ENCODE assay signal across 6 cellular contexts in genomic region chr6:30914854-30915590, GRCh38. TPM values are rescaled to one million over a fixed set of nuclear protein-coding genes. Genes with fewer than 3 reads are reported as not detected.
A peak's percentile ranks its signal among the peaks of the same experiment; 100 is the strongest.
DNase-seq lines count a peak whose midpoint lies in the region; ATAC-seq and TF ChIP-seq lines count a peak whose summit lies in the region.

No MANE protein-coding gene starts in this region.

- TF ChIP-seq EP300 in upper lobe of left lung (IDR thresholded peaks at IDR 0.05) = no peak

- H3K4me2 ChIP-seq in hepatocyte = peak overlapping the region; percentile 84

- peak overlapping the region; percentile 90 for H3K27ac ChIP-seq in hepatocyte
- peak overlapping the region; percentile 86 to 94 (median 90) for H3K27ac ChIP-seq in upper lobe of left lung

- H3K27me3 ChIP-seq in hepatocyte (no peaks in the 10 kb centered on the region), upper lobe of left lung (no peaks in the 10 kb centered on the region)

- no peaks in the 10 kb centered on the region for H3K79me2 ChIP-seq in hepatocyte

- H3K36me3 ChIP-seq in hepatocyte (replicated peaks; ENCODE audit: insufficient read depth, low read depth) = no peaks in the 10 kb centered on the region
- peaks cover 13 to 57% (median 29%) of the 10 kb centered on the region in 4 donors for H3K36me3 ChIP-seq in upper lobe of left lung

- peak; percentile 2 for ATAC-seq in SK-N-SH treated with all-trans-retinoic acid at 6 μM for 48 hours
- ATAC-seq in upper lobe of left lung (ENCODE audit: low FRiP score in 2 of 2) = no peak

- no peaks in the 10 kb centered on the region for H3K9me2 ChIP-seq in hepatocyte (replicated peaks; ENCODE audit: insufficient read depth)

- H3K4me1 ChIP-seq in hepatocyte (ENCODE audit: insufficient read depth) (peaks cover 14% of the 10 kb centered on the region), upper lobe of left lung (peaks cover 22 to 44% (median 28%) of the 10 kb centered on the region in 4 donors)

- H2AFZ ChIP-seq in hepatocyte = peak overlapping the region; percentile 75

- TF ChIP-seq POLR2A in upper lobe of left lung (IDR thresholded peaks at IDR 0.05) = no peak

- H4K20me1 ChIP-seq in hepatocyte (ENCODE audit: insufficient read depth, poor library complexity, severe bottlenecking) = no peaks in the 10 kb centered on the region

- WGBS in hepatocyte (ENCODE audit: low lambda C conversion rate, missing lambda C conversion rate) = 71% methylated on average over 17 of the region's 17 CpGs
- WGBS in upper lobe of left lung, 2 donors = 46 to 47% methylated on average over 16 to 17 of the region's 17 CpGs

- TF ChIP-seq CTCF in AG10803 (conservative IDR thresholded peaks at IDR 0.05; ENCODE audit: low read length) = no peak
- TF ChIP-seq CTCF in hepatocyte (IDR thresholded peaks at IDR 0.05; ENCODE audit: poor library complexity) = no peak
- TF ChIP-seq CTCF in upper lobe of left lung (IDR thresholded peaks at IDR 0.05) = no peak

- H3K4me3 ChIP-seq in AG10803 (ENCODE audit: low read length) (peak overlapping the region; percentile 67), hepatocyte (no peak overlapping the region), upper lobe of left lung (peak overlapping the region in 3 of 4 donors; percentile 51 to 79 (median 68))

- DNase-seq in AG10803 (ENCODE audit: low read depth) (no peak), hepatocyte (ENCODE audit: low spot score) (no peak), upper lobe of left lung (no peak), DMS79 treated with DMSO at 0.1 percent for 48 hours (lab: John Stamatoyannopoulos, UW) (no peak), NCI-H2196 treated with DMSO at 0.1 percent for 48 hours (lab: John Stamatoyannopoulos, UW; ENCODE audit: unreplicated experiment) (no peak)

- H3K9me3 ChIP-seq in hepatocyte (ENCODE audit: low read depth) = no peaks in the 10 kb centered on the region
- H3K9me3 ChIP-seq in upper lobe of left lung = no peaks in the 10 kb centered on the region

TF ChIP-seq in SK-N-SH treated with all-trans-retinoic acid at 6 μM for 48 hours, 23 proteins besides CTCF, POLR2A, EP300 and RAD21:
- TF ChIP-seq ZFP3 (CRISPR knock-in tag; IDR thresholded peaks at IDR 0.05) = no peak
- TF ChIP-seq ARNTL (CRISPR knock-in tag; IDR thresholded peaks at IDR 0.05; ENCODE audit: borderline replicate concordance, low read depth) = no peak
- no peak for TF ChIP-seq CSDC2 (CRISPR knock-in tag; IDR thresholded peaks at IDR 0.05)
- TF ChIP-seq CSRNP3 (CRISPR knock-in tag; IDR thresholded peaks at IDR 0.05) = no peak
- no peak for TF ChIP-seq ZFP30 (CRISPR knock-in tag; IDR thresholded peaks at IDR 0.05)
- TF ChIP-seq RARB (CRISPR knock-in tag; IDR thresholded peaks at IDR 0.05) = no peak
- no peak for TF ChIP-seq CREB5 (CRISPR knock-in tag; IDR thresholded peaks at IDR 0.05; ENCODE audit: low read depth)
- TF ChIP-seq ISL1 (CRISPR knock-in tag; IDR thresholded peaks at IDR 0.05) = no peak
- TF ChIP-seq TCF4 (CRISPR knock-in tag; IDR thresholded peaks at IDR 0.05; ENCODE audit: borderline replicate concordance) = no peak
- TF ChIP-seq ZC3H10 (CRISPR knock-in tag; IDR thresholded peaks at IDR 0.05) = no peak
- TF ChIP-seq TOX (CRISPR knock-in tag; IDR thresholded peaks at IDR 0.05; ENCODE audit: borderline replicate concordance) = no peak
- TF ChIP-seq PATZ1 (CRISPR knock-in tag; IDR thresholded peaks at IDR 0.05; ENCODE audit: borderline replicate concordance) = no peak
- no peak for TF ChIP-seq SNAI2 (CRISPR knock-in tag; IDR thresholded peaks at IDR 0.05)
- TF ChIP-seq OSR1 (CRISPR knock-in tag; IDR thresholded peaks at IDR 0.05) = no peak
- no peak for TF ChIP-seq PPARA (CRISPR knock-in tag; IDR thresholded peaks at IDR 0.05; ENCODE audit: borderline replicate concordance)
TF ChIP-seq in SK-N-SH treated with all-trans-retinoic acid at 6 μM for 48 hours: peak in this region for 0.

RNA-seq across cellular contexts. Expression of gene VARS2, which starts 1.0 kb away (rescaled TPM):
- total RNA-seq in hepatocyte = 23.1 and 36.9 TPM in 2 replicates
- polyA plus RNA-seq in hepatocyte = 20.8 and 21.6 TPM in 2 replicates
- 10 to 100 TPM; 23.0 to 56.6 (median 29.5) TPM for total RNA-seq in upper lobe of left lung

RNA-seq across cellular contexts. Expression of gene GTF2H4, which starts 7.0 kb away (rescaled TPM):
- 15.2 and 26.0 TPM in 2 replicates for total RNA-seq in hepatocyte
- polyA plus RNA-seq in hepatocyte = 13.6 and 14.0 TPM in 2 replicates
- 10 to 100 TPM; 10.1 to 47.6 (median 27.6) TPM for total RNA-seq in upper lobe of left lung

RNA-seq across cellular contexts. Expression of gene SFTA2, which starts 16.9 kb away (rescaled TPM):
- total RNA-seq in hepatocyte (1.1 TPM in 1 of 2 replicates, not detected in the other), upper lobe of left lung (100 to 1,000 TPM in 5 of 6 donors, 10 to 100 TPM in 1; 80.7 to 511 (median 229) TPM)
- polyA plus RNA-seq in hepatocyte = 8.8 and 9.5 TPM in 2 replicates

RNA-seq across cellular contexts. Expression of gene MUCL3, which starts 25.8 kb away (rescaled TPM):
- total RNA-seq in hepatocyte = 0.04 and 0.13 TPM in 2 replicates
- polyA plus RNA-seq in hepatocyte = 0.11 and 0.34 TPM in 2 replicates
- total RNA-seq in upper lobe of left lung = 10 to 100 TPM in 2 of 6 donors, 1 to 10 TPM in 4; 1.8 to 38.8 (median 5.0) TPM

RNA-seq across cellular contexts. Expression of gene DDR1, which starts 30.7 kb away (rescaled TPM):
- total RNA-seq in hepatocyte = 67.4 and 94.4 TPM in 2 replicates
- 94.4 and 104 TPM in 2 replicates for polyA plus RNA-seq in hepatocyte
- 100 to 1,000 TPM in 5 of 6 donors, 10 to 100 TPM in 1; 75.4 to 147 (median 111) TPM for total RNA-seq in upper lobe of left lung

Comparison
In these comparisons a context has a peak if more than half of its experiments do, and no peak if none do; other contexts are left out.
1. RNA of gene SFTA2, which starts 16.9 kb away (total RNA-seq): 80.7 to 511 TPM in upper lobe of left lung; 1.1 TPM in hepatocyte; every median in the first group is over 10 times any median in the second.